In genomic region chr9:99051851-99052250, GRCh38 we compare ENCODE assay signal across 18 cellular contexts. TPM values are rescaled to one million over a fixed set of nuclear protein-coding genes. Genes with fewer than 3 reads are reported as not detected.
DNase-seq lines count a peak whose midpoint lies in the region; ATAC-seq and TF ChIP-seq lines count a peak whose summit lies in the region.
"Had no signal": no experiment of that assay in that cellular context is flagged by ENCODE, and none has a peak within 500 bp of the region (broad histone marks: within the 10 kb centered on the region; RNA-seq: fewer than 3 reads in every experiment).

No MANE protein-coding gene starts in this region.

- H4K91ac ChIP-seq in IMR-90 (ENCODE audit: insufficient read depth, low read depth, low read length) = 0 out of 2 replicates have a peak overlapping the region, but pooled peaks have one; percentile 0

- H4K5ac ChIP-seq in IMR-90 (ENCODE audit: low read depth, low read length) = 0 out of 2 replicates have a peak overlapping the region, but pooled peaks have one; percentile 5

- H3K9ac ChIP-seq in IMR-90 (ENCODE audit: low read depth, low read length) = no peak overlapping the region
- H3K9ac ChIP-seq in neural progenitor cell = no peak overlapping the region
- H3K9ac ChIP-seq: GM23248 had no signal

- H3K4me3 Mint-ChIP-seq in neural progenitor cell = no peak overlapping the region
- H3K4me3 Mint-ChIP-seq: CD4-positive, CD25-positive, alpha-beta regulatory T cell had no signal

- no peak overlapping the region for H2AFZ ChIP-seq in IMR-90 (replicated peaks; ENCODE audit: low read length, poor library complexity)
- H2AFZ ChIP-seq in neural progenitor cell (replicated peaks) = no peak overlapping the region
- H2AFZ ChIP-seq: GM23248 had no signal

- POLR2A ChIA-PET in IMR-90 (lab: Charles Lee; ENCODE audit: unreplicated experiment) = no interaction called here

- H3K56ac ChIP-seq in IMR-90 (ENCODE audit: extremely low read depth, insufficient read depth, low read length) = no peak overlapping the region

- no peaks in the 10 kb centered on the region for H3K79me2 ChIP-seq in neural progenitor cell (ENCODE audit: low read depth)

- H3K9me3 ChIP-seq in IMR-90 (ENCODE audit: control insufficient read depth, insufficient read depth, low read length) = no peaks in the 10 kb centered on the region
- no peaks in the 10 kb centered on the region for H3K9me3 ChIP-seq in neural progenitor cell (ENCODE audit: low read depth)
- H3K9me3 ChIP-seq: BE2C, HAP-1 had no signal

- H2BK120ac ChIP-seq in IMR-90 (ENCODE audit: low read depth, low read length) = peak overlapping the region; percentile 42; the same call in 1 of the 2 replicates

- H3K27ac Mint-ChIP-seq in neural progenitor cell = peak overlapping the region; percentile 9
- H3K27ac Mint-ChIP-seq: CD4-positive, CD25-positive, alpha-beta regulatory T cell had no signal

- H3K4me3 ChIP-seq in IMR-90 (ENCODE audit: insufficient read depth, low read depth, low read length) (no peak overlapping the region), fibroblast of the aortic adventitia (ENCODE audit: low read depth, low read length) (no peak overlapping the region), neural progenitor cell (no peak overlapping the region)
- H3K4me3 ChIP-seq: GM23248, HAP-1 had no signal

- H3K79me1 ChIP-seq in IMR-90 (ENCODE audit: low read depth in 1 of 2, low read length in 2 of 2) = no peaks in the 10 kb centered on the region

- no peak overlapping the region for H2BK20ac ChIP-seq in IMR-90 (ENCODE audit: low read depth, low read length)

- no peak overlapping the region for H2AK9ac ChIP-seq in IMR-90 (replicated peaks; ENCODE audit: low read depth, low read length, poor library complexity)

- DNase-seq in IMR-90 (no peak), RPMI7951 (ENCODE audit: low read depth) (peak; percentile 17), fibroblast of the aortic adventitia (ENCODE audit: low read depth) (peak; percentile 67), neural progenitor cell (ENCODE audit: low spot score) (no peak)
- no peak for DNase-seq in effector CD4-positive, alpha-beta T cell
- DNase-seq: BE2C; CD4-positive, CD25-positive, alpha-beta regulatory T cell; DMS79; GM23248; NCI-H1694 treated with DMSO at 0.1 percent for 48 hours; NCI-H2081 treated with DMSO at 0.1 percent for 48 hours; NCI-H526; RPMI8226; SHP77 had no signal

- peaks cover 63% of the 10 kb centered on the region; the same call in 1 of the 2 replicates for H3K36me3 ChIP-seq in IMR-90 (ENCODE audit: control insufficient read depth, insufficient read depth, low read length)
- no peaks in the 10 kb centered on the region for H3K36me3 ChIP-seq in neural progenitor cell
- H3K36me3 ChIP-seq: BE2C, HAP-1 had no signal

- peaks cover 3% of the 10 kb centered on the region for H3K27me3 Mint-ChIP-seq in neural progenitor cell (ENCODE audit: insufficient read depth, low read depth)
- H3K27me3 Mint-ChIP-seq: CD4-positive, CD25-positive, alpha-beta regulatory T cell had no signal

- intact Hi-C loops in IMR-90 (cut with micrococcal nuclease) = no loop called here

- no peak overlapping the region for H4K8ac ChIP-seq in IMR-90 (ENCODE audit: low read depth in 2 of 2, low read length in 2 of 2)

- ATAC-seq in IMR-90 (ENCODE audit: low read depth) (no peak), HG03045 (IDR thresholded peaks at IDR 0.05; ENCODE audit: unreplicated experiment) (no peak), HG03342 (IDR thresholded peaks at IDR 0.05; ENCODE audit: unreplicated experiment) (no peak), HG02840 (IDR thresholded peaks at IDR 0.05; ENCODE audit: low FRiP score, unreplicated experiment) (no peak)

- H2BK15ac ChIP-seq in IMR-90 (ENCODE audit: low read depth, low read length) = peak overlapping the region; percentile 0; the same call in 1 of the 3 replicates

- H3K23ac ChIP-seq in IMR-90 (ENCODE audit: low read depth, low read length) = no peak overlapping the region

- TF ChIP-seq CTCF in IMR-90 (conservative IDR thresholded peaks at IDR 0.05; ENCODE audit: low read depth, low read length) (no peak), fibroblast of the aortic adventitia (IDR thresholded peaks at IDR 0.05; ENCODE audit: insufficient read depth, low read length) (no peak), neural progenitor cell (IDR thresholded peaks at IDR 0.05) (no peak)

- dilution Hi-C loops in IMR-90 (cut with HindIII; ENCODE audit: low sequenced_read_pairs, unreplicated experiment) = no loop called here

- peaks cover 5% of the 10 kb centered on the region for H3K36me3 Mint-ChIP-seq in neural progenitor cell
- H3K36me3 Mint-ChIP-seq: CD4-positive, CD25-positive, alpha-beta regulatory T cell had no signal

- 0 out of 2 replicates have a peak overlapping the region, but pooled peaks have one; percentile 25 for H3K14ac ChIP-seq in IMR-90 (replicated peaks; ENCODE audit: low read depth, low read length)

- H2AK5ac ChIP-seq in IMR-90 (ENCODE audit: low read depth, low read length) = peak overlapping the region; percentile 5

- WGBS in IMR-90 (ENCODE audit: extremely low coverage in 2 of 2, insufficient read length in 1 of 2), 2 experiments = 58% methylated on average over 3 of the region's 4 CpGs; no CpG with 5 or more reads in 1 of the 2 experiments

- TF ChIP-seq RAD21 in IMR-90 (IDR thresholded peaks at IDR 0.05; ENCODE audit: low read length) = no peak

- peaks cover 3% of the 10 kb centered on the region for H3K9me3 Mint-ChIP-seq in neural progenitor cell
- H3K9me3 Mint-ChIP-seq: CD4-positive, CD25-positive, alpha-beta regulatory T cell had no signal

- H3K4ac ChIP-seq in IMR-90 (ENCODE audit: low read depth, low read length) = peak overlapping the region; percentile 55; the same call in 1 of the 2 replicates

- in situ Hi-C loops in IMR-90 (cut with MboI; ENCODE audit: low sequenced_read_pairs) = no loop called here

- H3K27ac ChIP-seq in IMR-90 (ENCODE audit: insufficient read depth, low read length) (no peak overlapping the region), neural progenitor cell (no peak overlapping the region)
- H3K27ac ChIP-seq: GM23248 had no signal

- BruUV-seq in IMR-90 (replicated peaks; lab: Mats Ljungman, UMichigan) = no TSS peak

- H3K4me1 Mint-ChIP-seq in neural progenitor cell = peaks cover 22% of the 10 kb centered on the region

- peak overlapping the region; percentile 34; the same call in 1 of the 2 replicates for H3K18ac ChIP-seq in IMR-90 (ENCODE audit: low read depth, low read length)

- H3K27me3 ChIP-seq in IMR-90 (ENCODE audit: control insufficient read depth, insufficient read depth, low read length) (no peaks in the 10 kb centered on the region), neural progenitor cell (no peaks in the 10 kb centered on the region)
- H3K27me3 ChIP-seq: BE2C had no signal

- H3K9me1 ChIP-seq in IMR-90 (ENCODE audit: insufficient read depth, low read length) = peaks cover 30% of the 10 kb centered on the region; the same call in 1 of the 2 replicates

- H4K20me1 ChIP-seq in IMR-90 (ENCODE audit: insufficient read depth, low read length) (no peaks in the 10 kb centered on the region), neural progenitor cell (ENCODE audit: low read depth) (no peaks in the 10 kb centered on the region)

- H3F3A ChIP-seq in neural progenitor cell (ENCODE audit: low read depth) = no peaks in the 10 kb centered on the region

- H3K4me2 ChIP-seq in IMR-90 (ENCODE audit: low read depth, low read length) (no peak overlapping the region), neural progenitor cell (no peak overlapping the region)

- no peak for TF ChIP-seq POLR2A in IMR-90 (IDR thresholded peaks at IDR 0.05; ENCODE audit: low read depth, low read length)

- CTCF ChIA-PET in IMR-90 (lab: Yijun Ruan, JAX) = no interaction called here

- H3K4me1 ChIP-seq in IMR-90 (ENCODE audit: control insufficient read depth, insufficient read depth, low read length) (peaks cover 21% of the 10 kb centered on the region), neural progenitor cell (no peaks in the 10 kb centered on the region)
- H3K4me1 ChIP-seq: BE2C, HAP-1 had no signal

- no peak overlapping the region for H2BK5ac ChIP-seq in IMR-90 (ENCODE audit: low read depth, low read length, poor library complexity, severe bottlenecking)

TF ChIP-seq in IMR-90, 13 proteins besides CTCF, POLR2A, EP300 and RAD21 (continues in another document):
- TF ChIP-seq MAFK (IDR thresholded peaks at IDR 0.05; ENCODE audit: low read depth, low read length) (no peak), RFX5 (IDR thresholded peaks at IDR 0.05; ENCODE audit: low read depth, low read length) (no peak), NFE2L2 (IDR thresholded peaks at IDR 0.05; ENCODE audit: low read depth, low read length) (no peak), CEBPB (IDR thresholded peaks at IDR 0.05; ENCODE audit: low read depth, low read length) (no peak), SMC3 (IDR thresholded peaks at IDR 0.05; ENCODE audit: low read depth, low read length) (no peak), CHD1 (IDR thresholded peaks at IDR 0.05; ENCODE audit: low read depth, low read length) (no peak), FOS (IDR thresholded peaks at IDR 0.05; ENCODE audit: low read depth, low read length) (no peak), BHLHE40 (IDR thresholded peaks at IDR 0.05; ENCODE audit: low read depth, low read length) (no peak), ELK1 (IDR thresholded peaks at IDR 0.05; ENCODE audit: borderline replicate concordance, low read depth, low read length) (no peak)
- TF ChIP-seq, protein P1, sequence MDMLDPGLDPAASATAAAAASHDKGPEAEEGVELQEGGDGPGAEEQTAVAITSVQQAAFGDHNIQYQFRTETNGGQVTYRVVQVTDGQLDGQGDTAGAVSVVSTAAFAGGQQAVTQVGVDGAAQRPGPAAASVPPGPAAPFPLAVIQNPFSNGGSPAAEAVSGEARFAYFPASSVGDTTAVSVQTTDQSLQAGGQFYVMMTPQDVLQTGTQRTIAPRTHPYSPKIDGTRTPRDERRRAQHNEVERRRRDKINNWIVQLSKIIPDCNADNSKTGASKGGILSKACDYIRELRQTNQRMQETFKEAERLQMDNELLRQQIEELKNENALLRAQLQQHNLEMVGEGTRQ (IDR thresholded peaks at IDR 0.05; ENCODE audit: low read depth, low read length) = no peak

RNA-seq across cellular contexts. Expression of gene TGFBR1, which starts 53.1 kb away (rescaled TPM):
- total RNA-seq in IMR-90 (2012; rRNA removed) (57.8 and 75.3 TPM in 2 replicates), fibroblast of the aortic adventitia (ENCODE audit: low replicate concordance) (20.1 and 28.8 TPM in 2 replicates), neural progenitor cell (ENCODE audit: low replicate concordance) (86.8 and 138 TPM in 2 replicates)
- 10.2 and 15.1 TPM in 2 replicates for polyA plus RNA-seq in IMR-90 (2012; rRNA removed)
- polyA plus RNA-seq in IMR-90 (2012; cell fraction: cytosol; rRNA removed) = 7.8 and 11.8 TPM in 2 replicates
- 1.8 and 11.2 TPM in 2 replicates for polyA plus RNA-seq in IMR-90 (2012; cell fraction: nucleus; rRNA removed; ENCODE audit: low replicate concordance)
- 51.5 and 54.8 TPM in 2 replicates for total RNA-seq in RPMI7951 (2014; rRNA removed; shearing (Covaris generic))

Comparison
In these comparisons a context has a peak if more than half of its experiments do, and no peak if none do; other contexts are left out.
1. DNase-seq: peak in RPMI7951 (single experiment) and fibroblast of the aortic adventitia (single experiment); none in IMR-90 (single experiment), neural progenitor cell (single experiment) and effector CD4-positive, alpha-beta T cell (single experiment).